ENCODE assay signal across 21 cellular contexts in the genomic region with DNA sequence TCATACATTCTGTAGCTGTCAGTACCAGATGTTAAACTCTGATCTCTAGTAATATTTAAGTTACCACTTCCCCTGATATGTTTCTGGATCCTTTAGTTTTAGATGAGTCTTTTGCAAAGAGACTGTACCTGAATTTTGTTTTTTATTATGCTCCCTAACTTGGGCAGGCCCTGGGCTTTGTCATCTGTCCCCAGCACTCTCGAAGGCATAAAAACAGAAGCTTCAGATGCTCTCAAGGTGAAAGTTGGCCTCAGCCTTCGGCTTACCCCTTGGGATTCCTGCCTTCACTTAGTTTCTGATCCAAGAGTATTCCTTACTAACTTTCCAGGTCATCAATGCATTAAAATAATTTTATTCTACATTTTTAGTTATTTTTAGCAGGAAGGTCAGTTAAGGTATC. TPM values are rescaled to one million over a fixed set of nuclear protein-coding genes. Genes with fewer than 3 reads are reported as not detected.
DNase-seq lines count a peak whose midpoint lies in the region; ATAC-seq, FAIRE-seq and TF ChIP-seq lines count a peak whose summit lies in the region.
"Had no signal": no experiment of that assay in that cellular context is flagged by ENCODE, and none has a peak within 500 bp of the region (broad histone marks: within the 10 kb centered on the region; RNA-seq: fewer than 3 reads in every experiment).

No MANE protein-coding gene starts in this region.

- intact Hi-C loops in left ventricle myocardium inferior (cut with micrococcal nuclease) (no loop called here), Right ventricle myocardium inferior (cut with DNase I) (no loop called here), activated B cell treated with CpG ODN at 0.5 μM for 24 hours (cut with micrococcal nuclease) (loop anchor here (2.0 kb wide), 2 partner anchors 14 to 16 kb away; no protein-coding TSS in a partner anchor)

- H3K9me1 ChIP-seq in keratinocyte (ENCODE audit: control insufficient read depth, extremely low read depth, insufficient read depth, low read length), result no peaks in the 10 kb centered on the region

- H3K27ac Mint-ChIP-seq in activated B cell treated with CpG ODN at 0.5 μM for 24 hours, result peak overlapping the region; percentile 69

- H3K9ac ChIP-seq in keratinocyte (ENCODE audit: control insufficient read depth, extremely low read depth, insufficient read depth, low read length) (no peak overlapping the region), smooth muscle cell (ENCODE audit: low read depth) (peak overlapping the region; percentile 3)

- no peaks in the 10 kb centered on the region for H3K9me3 Mint-ChIP-seq in activated B cell treated with CpG ODN at 0.5 μM for 24 hours

- H3K4me1 Mint-ChIP-seq in activated B cell treated with CpG ODN at 0.5 μM for 24 hours, result peaks cover 54% of the 10 kb centered on the region

- H3K27ac ChIP-seq in left ventricle myocardium inferior (replicated peaks) (peak overlapping the region; percentile 25), keratinocyte (ENCODE audit: control insufficient read depth, insufficient read depth, low read length) (peak overlapping the region; percentile 17), smooth muscle cell (ENCODE audit: low read depth) (peak overlapping the region; percentile 25)
- H3K27ac ChIP-seq: dorsolateral prefrontal cortex, SJCRH30, uterus had no signal

- WGBS in smooth muscle cell (ENCODE audit: low lambda C conversion rate), result 84% methylated on average over 2 of the region's 2 CpGs

- H3F3A ChIP-seq in smooth muscle cell (ENCODE audit: low read depth), result no peaks in the 10 kb centered on the region

- TF ChIP-seq CTCF in left ventricle myocardium inferior (IDR thresholded peaks at IDR 0.05; ENCODE audit: borderline replicate concordance) (no peak), activated B cell treated with CpG ODN at 0.5 μM for 24 hours (IDR thresholded peaks at IDR 0.05) (no peak), keratinocyte (optimal IDR thresholded peaks at IDR 0.05 in 1 of 3, IDR thresholded peaks at IDR 0.05 in 1 of 3, conservative IDR thresholded peaks at IDR 0.05 in 1 of 3; ENCODE audit: extremely low read depth in 1 of 3, insufficient read depth in 2 of 3, low read length in 3 of 3) (no peak), smooth muscle cell (IDR thresholded peaks at IDR 0.05; ENCODE audit: borderline replicate concordance, insufficient read depth, poor library complexity, severe bottlenecking) (no peak)

- FAIRE-seq in keratinocyte (lab: Jason Lieb, UNC), result no peak
- FAIRE-seq: G401.6, HepG2 had no signal

- H3K9me3 ChIP-seq in left ventricle myocardium inferior (replicated peaks) (no peaks in the 10 kb centered on the region), keratinocyte (ENCODE audit: control insufficient read depth, low read depth, low read length) (no peaks in the 10 kb centered on the region), smooth muscle cell (replicated peaks; ENCODE audit: low read depth) (no peaks in the 10 kb centered on the region)
- H3K9me3 ChIP-seq: esophagus squamous epithelium, SJCRH30, uterus had no signal

- no peak overlapping the region for H3K4me3 Mint-ChIP-seq in activated B cell treated with CpG ODN at 0.5 μM for 24 hours
- H3K4me3 Mint-ChIP-seq: brain had no signal

- H3K4me3 ChIP-seq in left ventricle myocardium inferior (no peak overlapping the region), keratinocyte (ENCODE audit: control insufficient read depth in 2 of 3, extremely low read depth in 1 of 3, insufficient read depth in 2 of 3, low read depth in 1 of 3, low read length in 3 of 3) (no peak overlapping the region), smooth muscle cell (no peak overlapping the region)
- H3K4me3 ChIP-seq: dorsolateral prefrontal cortex, esophagus squamous epithelium, SJCRH30, uterus had no signal

- no peaks in the 10 kb centered on the region for H3K27me3 ChIP-seq in left ventricle myocardium inferior (ENCODE audit: low read depth)
- no peaks in the 10 kb centered on the region for H3K27me3 ChIP-seq in keratinocyte (ENCODE audit: control insufficient read depth, extremely low read depth, insufficient read depth, low read length)
- H3K27me3 ChIP-seq in smooth muscle cell (ENCODE audit: low read depth), result no peaks in the 10 kb centered on the region
- H3K27me3 ChIP-seq: dorsolateral prefrontal cortex, esophagus squamous epithelium, SJCRH30, uterus had no signal

- H3K36me3 ChIP-seq in left ventricle myocardium inferior (peaks cover 38% of the 10 kb centered on the region), keratinocyte (ENCODE audit: control insufficient read depth in 2 of 2, extremely low read depth in 1 of 2, insufficient read depth in 2 of 2, low read length in 2 of 2) (peaks cover 0 to 2% of the 10 kb centered on the region in 2 experiments), smooth muscle cell (ENCODE audit: low read depth) (no peaks in the 10 kb centered on the region)
- H3K36me3 ChIP-seq: SJCRH30, uterus had no signal

- H3K27me3 Mint-ChIP-seq in activated B cell treated with CpG ODN at 0.5 μM for 24 hours, result no peaks in the 10 kb centered on the region
- H3K27me3 Mint-ChIP-seq: brain had no signal

- DNase-seq in left ventricle myocardium inferior (no peak), Right ventricle myocardium inferior (ENCODE audit: missing footprints) (no peak), activated B cell treated with CpG ODN at 0.5 μM for 24 hours (no peak), keratinocyte (ENCODE audit: low read depth, low spot score) (no peak), smooth muscle cell (lab: John Stamatoyannopoulos, UW; ENCODE audit: unreplicated experiment) (no peak), NCI-H2081 (lab: John Stamatoyannopoulos, UW) (no peak), NCI-H2081 treated with DMSO at 0.1 percent for 48 hours (lab: John Stamatoyannopoulos, UW) (no peak), cerebellar nuclear complex (lab: John Stamatoyannopoulos, UW) (no peak)
- DNase-seq: activated CD4-positive, alpha-beta T cell treated with anti-CD3 and anti-CD28 coated beads for 1 hour; activated gamma-delta T cell; dorsolateral prefrontal cortex; esophagus squamous epithelium; NCI-H2107; NCI-H524 treated with DMSO at 0.1 percent for 48 hours; SJCRH30; stimulated activated CD4-positive, alpha-beta T cell treated with anti-CD3 and anti-CD28 coated beads, Interleukin-1b, Interleukin-23, amount 100 ng/mL, for 48 hours; T-helper 9 cell; uterus had no signal

- no peak for ATAC-seq in Right ventricle myocardium inferior
- no peak for ATAC-seq in activated B cell treated with CpG ODN at 0.5 μM for 24 hours (ENCODE audit: low read depth)
- ATAC-seq: HepG2 had no signal

- H3K79me2 ChIP-seq in keratinocyte (ENCODE audit: control insufficient read depth, insufficient read depth, low read length) (no peaks in the 10 kb centered on the region), smooth muscle cell (ENCODE audit: low read depth) (no peaks in the 10 kb centered on the region)

- H3K4me2 ChIP-seq in keratinocyte (ENCODE audit: control insufficient read depth, extremely low read depth, insufficient read depth, low read depth, low read length), result no peak overlapping the region
- peak overlapping the region; percentile 58 for H3K4me2 ChIP-seq in smooth muscle cell

- dilution Hi-C loops in keratinocyte (cut with MboI; ENCODE audit: extremely low pct_ligation_motif_present, low sequenced_read_pairs), result no loop called here

- H4K20me1 ChIP-seq in keratinocyte (ENCODE audit: control insufficient read depth, extremely low read depth, insufficient read depth, low read length), result no peaks in the 10 kb centered on the region
- no peaks in the 10 kb centered on the region for H4K20me1 ChIP-seq in smooth muscle cell (ENCODE audit: low read depth)

- H3K4me1 ChIP-seq in left ventricle myocardium inferior (peaks cover 5% of the 10 kb centered on the region), keratinocyte (ENCODE audit: control insufficient read depth, extremely low read depth, insufficient read depth, low read length) (peaks cover 29% of the 10 kb centered on the region), smooth muscle cell (ENCODE audit: low read depth) (no peaks in the 10 kb centered on the region)
- H3K4me1 ChIP-seq: SJCRH30, uterus had no signal

- CTCF ChIA-PET in activated B cell treated with CpG ODN at 0.5 μM for 24 hours (lab: Charles Lee), result no interaction called here

- no peak overlapping the region for H2AFZ ChIP-seq in keratinocyte (ENCODE audit: control insufficient read depth, low read length)
- peak overlapping the region; percentile 34 for H2AFZ ChIP-seq in smooth muscle cell (ENCODE audit: low read depth)

- peaks cover 37% of the 10 kb centered on the region for H3K36me3 Mint-ChIP-seq in activated B cell treated with CpG ODN at 0.5 μM for 24 hours (ENCODE audit: low read depth)

- POLR2A ChIA-PET in activated B cell treated with CpG ODN at 0.5 μM for 24 hours (lab: Charles Lee), result no interaction called here

RNA-seq across cellular contexts. Expression of a gene that starts 14.9 kb away (rescaled TPM):
- 56.8 TPM for total RNA-seq in left ventricle myocardium inferior
- total RNA-seq in Right ventricle myocardium inferior, result 49.6 TPM
- 88.8 and 96.5 TPM in 2 replicates for total RNA-seq in activated B cell treated with CpG ODN at 0.5 μM for 24 hours
- polyA plus RNA-seq in keratinocyte, result 20.1 to 26.6 TPM (median 24.6 TPM) in 3 replicates
- polyA plus RNA-seq in keratinocyte (2011; ENCODE audit: low read depth), result 6.1 TPM
- 3.3 and 7.1 TPM in 2 replicates for polyA plus RNA-seq in keratinocyte (2011; cell fraction: cytosol; rRNA removed)
- 38.0 and 53.6 TPM in 2 replicates for polyA plus RNA-seq in keratinocyte (2011; cell fraction: nucleus; rRNA removed)
- 10.2 and 13.9 TPM in 2 replicates for polyA plus RNA-seq in keratinocyte (2012; ENCODE audit: low replicate concordance)
- 22.2 to 114 TPM (median 78.7 TPM) in 3 replicates for polyA minus RNA-seq in keratinocyte
- polyA minus RNA-seq in keratinocyte (2011; cell fraction: cytosol; rRNA and poly(A)+ RNA removed), result 20.1 TPM
- polyA minus RNA-seq in keratinocyte (2011; cell fraction: nucleus; rRNA and poly(A)+ RNA removed), result 107 and 229 TPM in 2 replicates
- 24.3 and 28.0 TPM in 2 replicates for total RNA-seq in smooth muscle cell
- 2.3 and 3.5 TPM in 2 replicates for polyA plus RNA-seq in smooth muscle cell

RNA-seq across cellular contexts. Expression of a gene that starts 44.7 kb away (rescaled TPM):
- total RNA-seq in left ventricle myocardium inferior, result 6.7 TPM
- 6.4 TPM for total RNA-seq in Right ventricle myocardium inferior
- 63.1 and 80.9 TPM in 2 replicates for total RNA-seq in activated B cell treated with CpG ODN at 0.5 μM for 24 hours
- 35.2 to 41.0 TPM (median 37.0 TPM) in 3 replicates for polyA plus RNA-seq in keratinocyte
- 1.3 TPM for polyA plus RNA-seq in keratinocyte (2011; ENCODE audit: low read depth)
- polyA plus RNA-seq in keratinocyte (2011; cell fraction: cytosol; rRNA removed), result 5.7 and 13.4 TPM in 2 replicates
- 36.1 and 38.6 TPM in 2 replicates for polyA plus RNA-seq in keratinocyte (2011; cell fraction: nucleus; rRNA removed)
- 2.4 and 18.6 TPM in 2 replicates for polyA plus RNA-seq in keratinocyte (2012; ENCODE audit: low replicate concordance)
- polyA minus RNA-seq in keratinocyte, result 29.1 to 46.4 TPM (median 42.3 TPM) in 3 replicates
- polyA minus RNA-seq in keratinocyte (2011; cell fraction: cytosol; rRNA and poly(A)+ RNA removed), result 15.2 TPM
- 46.4 and 102 TPM in 2 replicates for polyA minus RNA-seq in keratinocyte (2011; cell fraction: nucleus; rRNA and poly(A)+ RNA removed)
- total RNA-seq in smooth muscle cell, result 0.72 and 2.2 TPM in 2 replicates
- 0.82 TPM in 1 of 2 replicates, not detected in the other for polyA plus RNA-seq in smooth muscle cell
